1 cellular context compared by ENCODE assay signal in genomic region chr1:9721606-9722377, GRCh38.
A peak's percentile ranks its signal among the peaks of the same experiment; 100 is the strongest.
TF ChIP-seq lines count a peak whose summit lies in the region.

No MANE protein-coding gene starts in this region.

TF ChIP-seq in K562, 482 proteins besides CTCF, POLR2A, EP300 and RAD21 (continued from another document):
- TF ChIP-seq, protein P1, sequence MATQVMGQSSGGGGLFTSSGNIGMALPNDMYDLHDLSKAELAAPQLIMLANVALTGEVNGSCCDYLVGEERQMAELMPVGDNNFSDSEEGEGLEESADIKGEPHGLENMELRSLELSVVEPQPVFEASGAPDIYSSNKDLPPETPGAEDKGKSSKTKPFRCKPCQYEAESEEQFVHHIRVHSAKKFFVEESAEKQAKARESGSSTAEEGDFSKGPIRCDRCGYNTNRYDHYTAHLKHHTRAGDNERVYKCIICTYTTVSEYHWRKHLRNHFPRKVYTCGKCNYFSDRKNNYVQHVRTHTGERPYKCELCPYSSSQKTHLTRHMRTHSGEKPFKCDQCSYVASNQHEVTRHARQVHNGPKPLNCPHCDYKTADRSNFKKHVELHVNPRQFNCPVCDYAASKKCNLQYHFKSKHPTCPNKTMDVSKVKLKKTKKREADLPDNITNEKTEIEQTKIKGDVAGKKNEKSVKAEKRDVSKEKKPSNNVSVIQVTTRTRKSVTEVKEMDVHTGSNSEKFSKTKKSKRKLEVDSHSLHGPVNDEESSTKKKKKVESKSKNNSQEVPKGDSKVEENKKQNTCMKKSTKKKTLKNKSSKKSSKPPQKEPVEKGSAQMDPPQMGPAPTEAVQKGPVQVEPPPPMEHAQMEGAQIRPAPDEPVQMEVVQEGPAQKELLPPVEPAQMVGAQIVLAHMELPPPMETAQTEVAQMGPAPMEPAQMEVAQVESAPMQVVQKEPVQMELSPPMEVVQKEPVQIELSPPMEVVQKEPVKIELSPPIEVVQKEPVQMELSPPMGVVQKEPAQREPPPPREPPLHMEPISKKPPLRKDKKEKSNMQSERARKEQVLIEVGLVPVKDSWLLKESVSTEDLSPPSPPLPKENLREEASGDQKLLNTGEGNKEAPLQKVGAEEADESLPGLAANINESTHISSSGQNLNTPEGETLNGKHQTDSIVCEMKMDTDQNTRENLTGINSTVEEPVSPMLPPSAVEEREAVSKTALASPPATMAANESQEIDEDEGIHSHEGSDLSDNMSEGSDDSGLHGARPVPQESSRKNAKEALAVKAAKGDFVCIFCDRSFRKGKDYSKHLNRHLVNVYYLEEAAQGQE (CRISPR knock-in tag; IDR thresholded peaks at IDR 0.05; ENCODE audit: low read depth), result no peak
- TF ChIP-seq GABPB1 (CRISPR knock-in tag; IDR thresholded peaks at IDR 0.05), result 0 out of 2 replicates have a peak, but pooled peaks have one; percentile 26
- TF ChIP-seq MAZ (CRISPR knock-in tag; conservative IDR thresholded peaks at IDR 0.05 in 1 of 2, IDR thresholded peaks at IDR 0.05 in 1 of 2), result 0 out of 4 replicates have a peak, but pooled peaks of 1 of the 2 experiments have one; percentile 11
- peak; percentile 26 for TF ChIP-seq CTCFL (IDR thresholded peaks at IDR 0.05; ENCODE audit: borderline replicate concordance, insufficient read depth, low read depth, low read length, poor library complexity, severe bottlenecking)
- TF ChIP-seq SAFB2 (IDR thresholded peaks at IDR 0.05; ENCODE audit: borderline replicate concordance, low read depth, low read length, severe bottlenecking), result no peak
